9 cellular contexts compared by ENCODE assay signal in the genomic region with DNA sequence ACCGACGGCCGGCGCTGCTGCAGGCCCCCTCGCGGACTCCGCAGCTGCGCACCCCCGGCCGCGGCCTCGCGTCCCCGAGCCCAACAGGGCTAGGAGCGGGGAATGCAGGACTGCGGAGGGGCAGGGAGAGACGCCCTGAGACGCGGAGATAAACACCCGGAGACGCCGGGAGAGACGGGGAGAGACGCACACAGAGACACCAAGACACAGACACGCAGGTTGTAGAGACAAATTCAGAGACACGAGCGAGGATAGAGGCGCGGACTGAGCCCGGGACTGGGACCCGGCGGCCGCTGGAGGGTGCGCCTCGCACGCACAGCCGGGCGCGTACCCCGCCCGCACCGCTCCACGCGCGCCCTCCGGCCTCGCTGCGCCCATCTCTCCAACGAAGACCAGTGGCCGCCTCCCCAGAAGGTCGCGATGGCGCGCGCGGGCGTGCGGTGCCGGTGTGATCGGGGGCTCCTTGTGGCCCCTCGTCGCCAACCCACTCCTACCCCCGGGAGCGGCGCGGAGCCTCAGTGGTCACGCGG. TPM values are rescaled to one million over a fixed set of nuclear protein-coding genes. Genes with fewer than 3 reads are reported as not detected.
A peak's percentile ranks its signal among the peaks of the same experiment; 100 is the strongest.
DNase-seq lines count a peak whose midpoint lies in the region; ATAC-seq and TF ChIP-seq lines count a peak whose summit lies in the region.
"Had no signal": no experiment of that assay in that cellular context is flagged by ENCODE, and none has a peak within 500 bp of the region (broad histone marks: within the 10 kb centered on the region; RNA-seq: fewer than 3 reads in every experiment).

No MANE protein-coding gene starts in this region.

- H3K27me3 ChIP-seq in GM23338 (ENCODE audit: insufficient read depth) = peaks cover 34% of the 10 kb centered on the region

- peak overlapping the region; percentile 88 for H2AFZ ChIP-seq in GM23338

- H3K79me2 ChIP-seq in GM23338 (replicated peaks; ENCODE audit: insufficient read depth) = no peaks in the 10 kb centered on the region

- ATAC-seq in GM23338 (peak; percentile 18), left ventricle myocardium superior (peak; percentile 59)
- no peak for ATAC-seq in activated CD8-positive, alpha-beta T cell treated with anti-CD3 and anti-CD28 coated beads for 36 hours

- no peak for TF ChIP-seq CTCF in GM23338 (conservative IDR thresholded peaks at IDR 0.05; ENCODE audit: low read depth in 2 of 2)
- no peak for TF ChIP-seq CTCF in activated CD8-positive, alpha-beta T cell treated with anti-CD3 and anti-CD28 coated beads for 36 hours (IDR thresholded peaks at IDR 0.05)

- H3K4me2 ChIP-seq in GM23338 = peak overlapping the region; percentile 94

- no peak overlapping the region for H3K27ac Mint-ChIP-seq in GM23338
- no peak overlapping the region for H3K27ac Mint-ChIP-seq in activated CD8-positive, alpha-beta T cell treated with anti-CD3 and anti-CD28 coated beads for 36 hours

- DNase-seq in GM23338 (ENCODE audit: low spot score) (no peak), left ventricle myocardium superior (no peak), retina (peak; percentile 64), SHP77 treated with DMSO at 0.1 percent for 48 hours (lab: John Stamatoyannopoulos, UW) (no peak), NCI-H774 (lab: John Stamatoyannopoulos, UW) (no peak), cerebellar nuclear complex (lab: John Stamatoyannopoulos, UW) (no peak)
- DNase-seq in activated CD8-positive, alpha-beta T cell treated with anti-CD3 and anti-CD28 coated beads for 36 hours = no peak
- DNase-seq in central memory CD4-positive, alpha-beta T cell = no peak

- H3K4me3 Mint-ChIP-seq in GM23338 = peak overlapping the region; percentile 82
- H3K4me3 Mint-ChIP-seq in activated CD8-positive, alpha-beta T cell treated with anti-CD3 and anti-CD28 coated beads for 36 hours = peak overlapping the region; percentile 42

- POLR2A ChIA-PET in activated CD8-positive, alpha-beta T cell treated with anti-CD3 and anti-CD28 coated beads for 36 hours (lab: Charles Lee) = interaction anchor here (0.5 kb wide), 1 partner anchor 327 kb away, joined by 3 read pairs; no protein-coding TSS in a partner anchor

- peaks cover 7% of the 10 kb centered on the region; the same call in 1 of the 2 replicates for H3K4me1 ChIP-seq in GM23338 (ENCODE audit: insufficient read depth)

- no peaks in the 10 kb centered on the region for H3K9me2 ChIP-seq in GM23338 (ENCODE audit: insufficient read depth)

- H3K27ac ChIP-seq in GM23338 (ENCODE audit: low read depth) = no peak overlapping the region

- intact Hi-C loops in activated CD8-positive, alpha-beta T cell treated with anti-CD3 and anti-CD28 coated beads for 36 hours (cut with micrococcal nuclease) = no loop called here
- intact Hi-C loops in left ventricle myocardium superior (cut with micrococcal nuclease) = no loop called here

- no peaks in the 10 kb centered on the region for H3K36me3 ChIP-seq in GM23338 (ENCODE audit: insufficient read depth)

- 0 out of 2 replicates have a peak, but pooled peaks cover 8% of the 10 kb centered on the region for H3F3A ChIP-seq in GM23338 (replicated peaks; ENCODE audit: low read depth)

- H3K9me3 Mint-ChIP-seq in GM23338 = no peaks in the 10 kb centered on the region; the same call in 2 of the 3 replicates
- no peaks in the 10 kb centered on the region for H3K9me3 Mint-ChIP-seq in activated CD8-positive, alpha-beta T cell treated with anti-CD3 and anti-CD28 coated beads for 36 hours

- peak overlapping the region; percentile 81 for H3K4me3 ChIP-seq in GM23338

- no peaks in the 10 kb centered on the region; the same call in 2 of the 3 replicates for H3K36me3 Mint-ChIP-seq in GM23338 (ENCODE audit: low read depth)
- no peaks in the 10 kb centered on the region for H3K36me3 Mint-ChIP-seq in activated CD8-positive, alpha-beta T cell treated with anti-CD3 and anti-CD28 coated beads for 36 hours (ENCODE audit: low read depth)

- peaks cover 19% of the 10 kb centered on the region for H3K4me1 Mint-ChIP-seq in GM23338
- H3K4me1 Mint-ChIP-seq in activated CD8-positive, alpha-beta T cell treated with anti-CD3 and anti-CD28 coated beads for 36 hours (ENCODE audit: low read depth) = peaks cover 10% of the 10 kb centered on the region

- no peaks in the 10 kb centered on the region for H4K20me1 ChIP-seq in GM23338 (replicated peaks; ENCODE audit: insufficient read depth)

- peaks cover 40% of the 10 kb centered on the region for H3K27me3 Mint-ChIP-seq in GM23338 (ENCODE audit: insufficient read depth, low read depth, poor library complexity)
- H3K27me3 Mint-ChIP-seq in activated CD8-positive, alpha-beta T cell treated with anti-CD3 and anti-CD28 coated beads for 36 hours = peaks cover 29% of the 10 kb centered on the region

- CTCF ChIA-PET in activated CD8-positive, alpha-beta T cell treated with anti-CD3 and anti-CD28 coated beads for 36 hours (lab: Charles Lee) = interaction anchor here (27.4 kb wide), 1 partner anchor 10 kb away, joined by 516 read pairs; no protein-coding TSS in a partner anchor

TF ChIP-seq in GM23338, 12 proteins besides CTCF, POLR2A, EP300 and RAD21:
- TF ChIP-seq CREB1 (CRISPR knock-in tag; IDR thresholded peaks at IDR 0.05; ENCODE audit: low read depth) (no peak), EZH2 (IDR thresholded peaks at IDR 0.05; ENCODE audit: low read depth, unreplicated experiment) (peak; percentile 71)

RNA-seq across cellular contexts. Expression of gene STAC2, which starts 0.9 kb away (rescaled TPM):
- total RNA-seq in GM23338 (2014; rRNA removed; shearing (Covaris generic)) = 1.7 and 3.1 TPM in 2 replicates
- 1.9 and 2.0 TPM in 2 replicates for polyA plus RNA-seq in GM23338 (2016; fragmentation: Nextera tagmentation; extraction: Ambion mirVana)
- total RNA-seq in activated CD8-positive, alpha-beta T cell treated with anti-CD3 and anti-CD28 coated beads for 36 hours = under 1 TPM; 0.47 to 0.56 TPM
- 0.62 TPM for total RNA-seq in left ventricle myocardium superior

RNA-seq across cellular contexts. Expression of gene RPL19, which starts 24.8 kb away (rescaled TPM):
- 1,594 and 1,843 TPM in 2 replicates for total RNA-seq in GM23338 (2014; rRNA removed; shearing (Covaris generic))
- polyA plus RNA-seq in GM23338 (2016; fragmentation: Nextera tagmentation; extraction: Ambion mirVana) = 2,627 and 2,838 TPM in 2 replicates
- 1,000 to 10,000 TPM; 3,130 to 3,175 TPM for total RNA-seq in activated CD8-positive, alpha-beta T cell treated with anti-CD3 and anti-CD28 coated beads for 36 hours
- total RNA-seq in left ventricle myocardium superior = 992 TPM

RNA-seq across cellular contexts. Expression of gene CACNB1, which starts 27.4 kb away (rescaled TPM):
- total RNA-seq in GM23338 (2014; rRNA removed; shearing (Covaris generic)) = 12.5 and 13.1 TPM in 2 replicates
- polyA plus RNA-seq in GM23338 (2016; fragmentation: Nextera tagmentation; extraction: Ambion mirVana) = 7.8 and 8.4 TPM in 2 replicates
- 10 to 100 TPM; 13.1 to 14.2 TPM for total RNA-seq in activated CD8-positive, alpha-beta T cell treated with anti-CD3 and anti-CD28 coated beads for 36 hours
- total RNA-seq in left ventricle myocardium superior = 5.7 TPM

RNA-seq across cellular contexts. Expression of gene ARL5C, which starts 58.9 kb away (rescaled TPM):
- not detected in 2 replicates for total RNA-seq in GM23338 (2014; rRNA removed; shearing (Covaris generic))
- not detected in 2 replicates for polyA plus RNA-seq in GM23338 (2016; fragmentation: Nextera tagmentation; extraction: Ambion mirVana)
- not detected for total RNA-seq in activated CD8-positive, alpha-beta T cell treated with anti-CD3 and anti-CD28 coated beads for 36 hours
- not detected for total RNA-seq in left ventricle myocardium superior
- total RNA-seq: myocyte had no signal
